ENCODE assay signal across 15 cellular contexts in genomic region chr11:34344410-34345011, GRCh38. TPM values are rescaled to one million over a fixed set of nuclear protein-coding genes. Genes with fewer than 3 reads are reported as not detected.
DNase-seq lines count a peak whose midpoint lies in the region; ATAC-seq, FAIRE-seq and TF ChIP-seq lines count a peak whose summit lies in the region.
"Had no signal": no experiment of that assay in that cellular context is flagged by ENCODE, and none has a peak within 500 bp of the region (broad histone marks: within the 10 kb centered on the region; RNA-seq: fewer than 3 reads in every experiment).

No MANE protein-coding gene starts in this region.

- peaks cover 83% of the 10 kb centered on the region for H3K4me1 ChIP-seq in left ventricle myocardium inferior
- H3K4me1 ChIP-seq in RWPE2 (ENCODE audit: insufficient read depth, poor library complexity, severe bottlenecking) = peaks cover 42% of the 10 kb centered on the region
- H3K4me1 ChIP-seq in keratinocyte (ENCODE audit: control insufficient read depth, extremely low read depth, insufficient read depth, low read length) = peaks cover 30% of the 10 kb centered on the region
- H3K4me1 ChIP-seq: HAP-1 had no signal

- dilution Hi-C loops in keratinocyte (cut with MboI; ENCODE audit: extremely low pct_ligation_motif_present, low sequenced_read_pairs) = no loop called here

- intact Hi-C loops in left ventricle myocardium inferior (cut with micrococcal nuclease) (no loop called here), cardiac septum (cut with DNase I) (no loop called here)

- TF ChIP-seq CTCF in left ventricle myocardium inferior (IDR thresholded peaks at IDR 0.05; ENCODE audit: borderline replicate concordance) (no peak), RWPE2 (IDR thresholded peaks at IDR 0.05; ENCODE audit: poor library complexity, severe bottlenecking) (no peak), keratinocyte (optimal IDR thresholded peaks at IDR 0.05 in 1 of 3, IDR thresholded peaks at IDR 0.05 in 1 of 3, conservative IDR thresholded peaks at IDR 0.05 in 1 of 3; ENCODE audit: extremely low read depth in 1 of 3, insufficient read depth in 2 of 3, low read length in 3 of 3) (no peak)

- H3K79me2 ChIP-seq in keratinocyte (ENCODE audit: control insufficient read depth, insufficient read depth, low read length) = no peaks in the 10 kb centered on the region

- H3K27me3 ChIP-seq in left ventricle myocardium inferior (ENCODE audit: low read depth) (no peaks in the 10 kb centered on the region), RWPE2 (ENCODE audit: insufficient read depth, poor library complexity, severe bottlenecking) (no peaks in the 10 kb centered on the region), keratinocyte (ENCODE audit: control insufficient read depth, extremely low read depth, insufficient read depth, low read length) (no peaks in the 10 kb centered on the region)
- H3K27me3 ChIP-seq: dorsolateral prefrontal cortex had no signal

- ATAC-seq in RWPE2 (ENCODE audit: low read depth) (peak; percentile 77), GM19452 (IDR thresholded peaks at IDR 0.05; ENCODE audit: unreplicated experiment) (no peak), GM18861 (IDR thresholded peaks at IDR 0.05; ENCODE audit: unreplicated experiment) (no peak)

- no peak overlapping the region for H3K9ac ChIP-seq in keratinocyte (ENCODE audit: control insufficient read depth, extremely low read depth, insufficient read depth, low read length)

- no peak overlapping the region for H2AFZ ChIP-seq in keratinocyte (ENCODE audit: control insufficient read depth, low read length)

- peaks cover 8% of the 10 kb centered on the region for H3K9me1 ChIP-seq in keratinocyte (ENCODE audit: control insufficient read depth, extremely low read depth, insufficient read depth, low read length)

- DNase-seq in left ventricle myocardium inferior = no peak
- no peak for DNase-seq in cardiac septum (ENCODE audit: low spot score)
- DNase-seq in RWPE2 (ENCODE audit: low spot score) = peak; percentile 84
- DNase-seq in keratinocyte (ENCODE audit: low read depth, low spot score) = no peak
- DNase-seq in urothelium cell line (ENCODE audit: low spot score) = peak; percentile 63
- DNase-seq in NCI-H345 (lab: John Stamatoyannopoulos, UW) = no peak
- DNase-seq: activated CD4-positive, alpha-beta T cell treated with anti-CD3 and anti-CD28 coated beads, Interleukin-2, amount 50 U/mL, for 48 hours; dorsolateral prefrontal cortex; Karpas-422; mesendoderm; NCI-H524 treated with DMSO at 0.1 percent for 48 hours; SIG-M5 had no signal

- H3K4me2 ChIP-seq in keratinocyte (ENCODE audit: control insufficient read depth, extremely low read depth, insufficient read depth, low read depth, low read length) = peak overlapping the region; percentile 50

- H3K27ac ChIP-seq in left ventricle myocardium inferior (replicated peaks) (peak overlapping the region; percentile 88), RWPE2 (ENCODE audit: poor library complexity, severe bottlenecking) (peak overlapping the region; percentile 88), keratinocyte (ENCODE audit: control insufficient read depth, insufficient read depth, low read length) (peak overlapping the region; percentile 31)

- H3K36me3 ChIP-seq in left ventricle myocardium inferior (no peaks in the 10 kb centered on the region), RWPE2 (ENCODE audit: low read depth) (no peaks in the 10 kb centered on the region), keratinocyte (ENCODE audit: control insufficient read depth in 2 of 2, extremely low read depth in 1 of 2, insufficient read depth in 2 of 2, low read length in 2 of 2) (no peaks in the 10 kb centered on the region)
- H3K36me3 ChIP-seq: HAP-1 had no signal

- FAIRE-seq in keratinocyte (lab: Jason Lieb, UNC) (no peak), urothelium cell line (lab: Jason Lieb, UNC) (peak; percentile 35)

- H3K4me3 ChIP-seq in left ventricle myocardium inferior = no peak overlapping the region
- no peak overlapping the region for H3K4me3 ChIP-seq in RWPE2 (ENCODE audit: severe bottlenecking)
- no peak overlapping the region for H3K4me3 ChIP-seq in keratinocyte (ENCODE audit: control insufficient read depth in 2 of 3, extremely low read depth in 1 of 3, insufficient read depth in 2 of 3, low read depth in 1 of 3, low read length in 3 of 3)
- H3K4me3 ChIP-seq: dorsolateral prefrontal cortex, HAP-1 had no signal

- H4K20me1 ChIP-seq in keratinocyte (ENCODE audit: control insufficient read depth, extremely low read depth, insufficient read depth, low read length) = no peaks in the 10 kb centered on the region

- no peaks in the 10 kb centered on the region for H3K9me3 ChIP-seq in left ventricle myocardium inferior (replicated peaks)
- no peaks in the 10 kb centered on the region for H3K9me3 ChIP-seq in RWPE2 (ENCODE audit: severe bottlenecking)
- H3K9me3 ChIP-seq in keratinocyte (ENCODE audit: control insufficient read depth, low read depth, low read length) = no peaks in the 10 kb centered on the region
- H3K9me3 ChIP-seq: HAP-1 had no signal

RNA-seq across cellular contexts. Expression of gene ABTB2, which starts 13.3 kb away (rescaled TPM):
- 24.7 TPM for total RNA-seq in left ventricle myocardium inferior
- total RNA-seq in cardiac septum = 27.9 TPM
- polyA plus RNA-seq in keratinocyte = 1.0 to 2.5 TPM (median 1.6 TPM) in 3 replicates
- 1.8 TPM for polyA plus RNA-seq in keratinocyte (2011; ENCODE audit: low read depth)
- polyA plus RNA-seq in keratinocyte (2011; cell fraction: cytosol; rRNA removed) = 2.0 and 2.3 TPM in 2 replicates
- polyA plus RNA-seq in keratinocyte (2011; cell fraction: nucleus; rRNA removed) = 6.0 and 6.5 TPM in 2 replicates
- 2.2 and 3.4 TPM in 2 replicates for polyA plus RNA-seq in keratinocyte (2012; ENCODE audit: low replicate concordance)
- polyA minus RNA-seq in keratinocyte = 1.1 to 6.0 TPM (median 2.4 TPM) in 3 replicates
- 2.7 TPM for polyA minus RNA-seq in keratinocyte (2011; cell fraction: cytosol; rRNA and poly(A)+ RNA removed)
- polyA minus RNA-seq in keratinocyte (2011; cell fraction: nucleus; rRNA and poly(A)+ RNA removed) = 5.1 and 6.5 TPM in 2 replicates

Comparison
In these comparisons a context has a peak if more than half of its experiments do, and no peak if none do; other contexts are left out.
1. DNase-seq: peak in RWPE2 (single experiment) and urothelium cell line (single experiment); none in left ventricle myocardium inferior (single experiment), cardiac septum (single experiment), keratinocyte (single experiment) and NCI-H345 (single experiment).
2. H3K27ac ChIP-seq: peak in every context shown above with its lines; median percentile 88 in left ventricle myocardium inferior; 88 in RWPE2; 31 in keratinocyte.